13 cellular contexts compared by ENCODE assay signal in the genomic region with DNA sequence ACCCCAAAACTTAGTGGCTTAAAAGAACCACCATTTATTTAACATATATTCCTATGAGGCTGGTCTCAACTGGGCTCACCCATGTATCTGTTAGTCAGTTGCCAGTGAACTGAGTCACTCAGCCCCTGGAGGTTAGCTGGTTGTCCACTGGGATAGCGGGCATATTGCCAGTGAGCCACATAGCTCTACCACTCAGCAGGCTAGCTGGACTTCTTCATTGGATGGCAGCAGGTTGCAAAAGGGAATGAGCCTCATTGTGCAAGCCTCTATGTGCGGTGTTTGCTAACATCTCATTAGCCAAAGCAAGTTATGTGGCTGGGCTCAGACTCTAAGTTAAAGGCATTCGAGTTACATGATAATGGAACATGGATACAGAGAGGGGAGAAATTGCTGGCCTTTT. TPM values are rescaled to one million over a fixed set of nuclear protein-coding genes. Genes with fewer than 3 reads are reported as not detected.
DNase-seq lines count a peak whose midpoint lies in the region; ATAC-seq, FAIRE-seq and TF ChIP-seq lines count a peak whose summit lies in the region.
"Had no signal": no experiment of that assay in that cellular context is flagged by ENCODE, and none has a peak within 500 bp of the region (broad histone marks: within the 10 kb centered on the region; RNA-seq: fewer than 3 reads in every experiment).

No MANE protein-coding gene starts in this region.

- no peak overlapping the region for H2AFZ ChIP-seq in neuronal stem cell (ENCODE audit: low read length)

- H3K9me3 ChIP-seq in suprapubic skin (no peaks in the 10 kb centered on the region), neuronal stem cell (replicated peaks in 1 of 2; ENCODE audit: control insufficient read depth in 2 of 2, insufficient read depth in 1 of 2, low read depth in 1 of 2, low read length in 2 of 2) (no peaks in the 10 kb centered on the region)
- H3K9me3 ChIP-seq: SJSA1, transverse colon had no signal

- TF ChIP-seq POLR2A in suprapubic skin (IDR thresholded peaks at IDR 0.05), result no peak

- no peak overlapping the region for H2BK5ac ChIP-seq in neuronal stem cell (ENCODE audit: low read length)

- no peak overlapping the region for H2BK120ac ChIP-seq in neuronal stem cell (ENCODE audit: low read depth, low read length)

- H2AK5ac ChIP-seq in neuronal stem cell (ENCODE audit: low read depth, low read length), result no peak overlapping the region

- peak; percentile 93 for FAIRE-seq in RCC 7860 (lab: Jason Lieb, UNC)

- no peak overlapping the region for H3K9ac ChIP-seq in neuronal stem cell (ENCODE audit: low read depth, low read length, poor library complexity)

- 93% methylated on average over 3 of the region's 3 CpGs for WGBS in suprapubic skin
- no CpG with 5 or more reads among the region's 3 CpGs for WGBS in neuronal stem cell (ENCODE audit: extremely low coverage in 2 of 2, insufficient read length in 2 of 2, insufficient replicate concordance in 1 of 2), 2 donors

- H3K4ac ChIP-seq in neuronal stem cell (ENCODE audit: low read length), result no peak overlapping the region

- H3K27me3 ChIP-seq in suprapubic skin (no peaks in the 10 kb centered on the region), neuronal stem cell (ENCODE audit: control insufficient read depth in 3 of 3, insufficient read depth in 3 of 3, low read depth in 1 of 3, low read length in 3 of 3) (no peaks in the 10 kb centered on the region)
- H3K27me3 ChIP-seq: SJSA1, transverse colon had no signal

- no peak for ATAC-seq in HG03432 (IDR thresholded peaks at IDR 0.05; ENCODE audit: unreplicated experiment)
- ATAC-seq: natural killer cell treated with Interleukin-12 subunit alpha and Interleukin-12 subunit beta and Interleukin-15 and Interleukin-18, amount 100 ng/mL, for 72 hours had no signal

- H3K36me3 ChIP-seq in suprapubic skin, result no peaks in the 10 kb centered on the region
- H3K36me3 ChIP-seq in neuronal stem cell (replicated peaks in 1 of 2; ENCODE audit: control insufficient read depth in 2 of 2, insufficient read depth in 2 of 2, low read length in 2 of 2), result no peaks in the 10 kb centered on the region
- H3K36me3 ChIP-seq: SJSA1, transverse colon had no signal

- no peak overlapping the region for H4K8ac ChIP-seq in neuronal stem cell (ENCODE audit: low read depth, low read length)

- DNase-seq in NOMO-1 (lab: John Stamatoyannopoulos, UW; ENCODE audit: unreplicated experiment in 2 of 2) (peak; percentile 27 to 29), NOMO-1 treated with dmso at 0.1 percent for 144 hours (lab: John Stamatoyannopoulos, UW; ENCODE audit: unreplicated experiment) (no peak), RCC 7860 (ENCODE audit: low spot score) (peak; percentile 79), fibroblast of villous mesenchyme (ENCODE audit: low read depth) (peak; percentile 65), suprapubic skin (ENCODE audit: low spot score in 2 of 2) (no peak), DMS53 (lab: John Stamatoyannopoulos, UW) (no peak), neuronal stem cell (ENCODE audit: low spot score) (no peak)
- DNase-seq: central memory CD4-positive, alpha-beta T cell; NCI-H1092; transverse colon had no signal

- H3K4me1 ChIP-seq in suprapubic skin (peaks cover 10% of the 10 kb centered on the region), neuronal stem cell (ENCODE audit: control insufficient read depth in 2 of 2, insufficient read depth in 1 of 2, low read depth in 1 of 2, low read length in 2 of 2) (no peaks in the 10 kb centered on the region)
- H3K4me1 ChIP-seq: SJSA1 had no signal

- TF ChIP-seq CTCF in fibroblast of villous mesenchyme (IDR thresholded peaks at IDR 0.05; ENCODE audit: insufficient read depth, low read depth, low read length), result no peak
- no peak for TF ChIP-seq CTCF in suprapubic skin (IDR thresholded peaks at IDR 0.05)

- H3K4me2 ChIP-seq in neuronal stem cell (ENCODE audit: insufficient read depth, low read length, poor library complexity, severe bottlenecking), result no peak overlapping the region

- no peak for TF ChIP-seq EP300 in suprapubic skin (IDR thresholded peaks at IDR 0.05)

- no peak overlapping the region for H3K18ac ChIP-seq in neuronal stem cell (ENCODE audit: low read length)

- H3K27ac ChIP-seq in suprapubic skin (peak overlapping the region; percentile 63), neuronal stem cell (replicated peaks; ENCODE audit: low read length) (no peak overlapping the region)
- H3K27ac ChIP-seq: SJSA1 had no signal

- no peak overlapping the region for H2BK12ac ChIP-seq in neuronal stem cell (ENCODE audit: low read length)

- no peak overlapping the region for H3K14ac ChIP-seq in neuronal stem cell (ENCODE audit: low read length)

- no peak overlapping the region for H2BK15ac ChIP-seq in neuronal stem cell (ENCODE audit: low read length)

- H3K23ac ChIP-seq in neuronal stem cell (ENCODE audit: low read depth, low read length, poor library complexity), result no peak overlapping the region

- no peak overlapping the region for H4K91ac ChIP-seq in neuronal stem cell (ENCODE audit: low read depth, low read length, poor library complexity)

- no peak overlapping the region for H3K4me3 ChIP-seq in fibroblast of villous mesenchyme (ENCODE audit: low read depth, low read length)
- no peak overlapping the region for H3K4me3 ChIP-seq in suprapubic skin
- H3K4me3 ChIP-seq in neuronal stem cell (ENCODE audit: low read length in 2 of 2), result no peak overlapping the region
- H3K4me3 ChIP-seq: SJSA1, transverse colon had no signal

- H3K79me1 ChIP-seq in neuronal stem cell (ENCODE audit: low read depth, low read length), result no peaks in the 10 kb centered on the region

RNA-seq across cellular contexts. Expression of gene BTD, which starts 8.5 kb away (rescaled TPM):
- 19.6 and 34.1 TPM in 2 replicates for total RNA-seq in fibroblast of villous mesenchyme
- 10 to 100 TPM; 16.9 to 25.9 (median 19.1) TPM for total RNA-seq in suprapubic skin
- 9.8 TPM for polyA plus RNA-seq in neuronal stem cell (2013, experiment 1 of 2)
- polyA plus RNA-seq in neuronal stem cell (2013, experiment 2 of 2), result 9.6 TPM

RNA-seq across cellular contexts. Expression of gene HACL1, which starts 8.7 kb away (rescaled TPM):
- total RNA-seq in fibroblast of villous mesenchyme (25.8 and 33.7 TPM in 2 replicates), suprapubic skin (10 to 100 TPM; 13.1 to 33.0 (median 19.5) TPM)
- polyA plus RNA-seq in neuronal stem cell (2013, experiment 1 of 2), result 15.2 TPM
- 15.7 TPM for polyA plus RNA-seq in neuronal stem cell (2013, experiment 2 of 2)

Comparison
In these comparisons a context has a peak if more than half of its experiments do, and no peak if none do; other contexts are left out.
1. DNase-seq: peak in NOMO-1 (2 of 2), RCC 7860 (single experiment) and fibroblast of villous mesenchyme (single experiment); none in NOMO-1 treated with dmso at 0.1 percent for 144 hours (single experiment), suprapubic skin (0 of 2), DMS53 (single experiment) and neuronal stem cell (single experiment).